Comparison of ENCODE assay signal across 21 cellular contexts in genomic region chr1:205074513-205074912, GRCh38. TPM values are rescaled to one million over a fixed set of nuclear protein-coding genes. Genes with fewer than 3 reads are reported as not detected.
A peak's percentile ranks its signal among the peaks of the same experiment; 100 is the strongest.
DNase-seq lines count a peak whose midpoint lies in the region; ATAC-seq and TF ChIP-seq lines count a peak whose summit lies in the region.
"Had no signal": no experiment of that assay in that cellular context is flagged by ENCODE, and none has a peak within 500 bp of the region (broad histone marks: within the 10 kb centered on the region; RNA-seq: fewer than 3 reads in every experiment).

No MANE protein-coding gene starts in this region.

- H3K4me1 Mint-ChIP-seq in MCF 10A (ENCODE audit: insufficient read depth, unreplicated experiment), result peaks cover 29% of the 10 kb centered on the region
- H3K4me1 Mint-ChIP-seq: CD8-positive, alpha-beta memory T cell had no signal

- CTCF ChIA-PET in MCF 10A (lab: Yijun Ruan, JAX), result interaction anchor here (0.8 to 10.7 kb wide), 12 partner anchors 9 to 267 kb away, joined by 3 to 182 read pairs (median 4); no protein-coding TSS in a partner anchor

- no peaks in the 10 kb centered on the region for H3K9me3 Mint-ChIP-seq in MCF 10A (ENCODE audit: unreplicated experiment)
- H3K9me3 Mint-ChIP-seq: CD8-positive, alpha-beta memory T cell had no signal

- BruUV-seq in MCF 10A (replicated peaks; lab: Mats Ljungman, UMichigan), result no TSS peak

- DNase-seq in MCF 10A (ENCODE audit: unreplicated experiment) (peak; percentile 54), breast epithelium (ENCODE audit: low spot score in 2 of 2) (no peak), astrocyte of the hippocampus (ENCODE audit: low read depth, low spot score) (peak; percentile 17), hepatic stellate cell (ENCODE audit: low spot score) (peak; percentile 19), hypothalamus (lab: John Stamatoyannopoulos, UW) (no peak)
- no peak for DNase-seq in activated CD4-positive, CD25-positive, alpha-beta regulatory T cell treated with anti-CD3 and anti-CD28 coated beads, Interleukin-2, amount 50 U/mL, for 72 hours
- DNase-seq: C1 segment of cervical spinal cord; CD8-positive, alpha-beta memory T cell; DMS79; GM23248; HCEC 1CT; NCI-H1105; NCI-H2081 treated with DMSO at 0.1 percent for 48 hours; NCI-H748 treated with DMSO at 0.1 percent for 48 hours; Right ventricle myocardium superior had no signal

- H3K9me3 ChIP-seq in breast epithelium, result no peaks in the 10 kb centered on the region
- H3K9me3 ChIP-seq: A549 had no signal

- no peaks in the 10 kb centered on the region for H3K36me3 Mint-ChIP-seq in MCF 10A (ENCODE audit: insufficient read depth, unreplicated experiment)
- H3K36me3 Mint-ChIP-seq: CD8-positive, alpha-beta memory T cell had no signal

- H3K4me3 Mint-ChIP-seq in MCF 10A (ENCODE audit: unreplicated experiment), result no peak overlapping the region
- H3K4me3 Mint-ChIP-seq: CD8-positive, alpha-beta memory T cell had no signal

- no peak for TF ChIP-seq POLR2A in breast epithelium (IDR thresholded peaks at IDR 0.05)

- peak overlapping the region; percentile 95 for H3K27ac Mint-ChIP-seq in MCF 10A (ENCODE audit: low read depth, unreplicated experiment)

- H3K4me3 ChIP-seq in breast epithelium, result no peak overlapping the region
- H3K4me3 ChIP-seq: A549, GM23248, K562 had no signal

- POLR2A ChIA-PET in MCF 10A (lab: Yijun Ruan, JAX), result interaction anchor here (0.6 to 6.9 kb wide), 9 partner anchors 16 to 981 kb away, joined by 3 to 53 read pairs (median 3); partner anchors contain the start of gene RBBP5

- ATAC-seq in GM19452 (IDR thresholded peaks at IDR 0.05; ENCODE audit: unreplicated experiment), result no peak
- ATAC-seq in GM19324 (IDR thresholded peaks at IDR 0.05; ENCODE audit: low FRiP score, unreplicated experiment), result no peak
- ATAC-seq: A549, K562 had no signal

- no peak overlapping the region for H3K27ac ChIP-seq in breast epithelium
- H3K27ac ChIP-seq: A549, GM23248 had no signal

- intact Hi-C loops in MCF 10A (cut with micrococcal nuclease), result loop anchor here (5.0 kb wide), 1 partner anchor 48 kb away; the partner anchor contains the start of gene RBBP5
- intact Hi-C loops in breast epithelium (cut with DNase I; ENCODE audit: low total_unique reads), result no loop called here

- TF ChIP-seq CTCF in MCF 10A (IDR thresholded peaks at IDR 0.05; ENCODE audit: unreplicated experiment) (no peak), breast epithelium (IDR thresholded peaks at IDR 0.05) (no peak)

- H3K4me1 ChIP-seq in breast epithelium, result no peaks in the 10 kb centered on the region
- H3K4me1 ChIP-seq: A549 had no signal

- H3K36me3 ChIP-seq in breast epithelium, result no peaks in the 10 kb centered on the region

- no peaks in the 10 kb centered on the region for H3K27me3 ChIP-seq in breast epithelium

- H3K27me3 Mint-ChIP-seq in MCF 10A (ENCODE audit: insufficient read depth, unreplicated experiment), result no peaks in the 10 kb centered on the region

RNA-seq across cellular contexts. Expression of gene TMEM81, which starts 9.7 kb away (rescaled TPM):
- 4.2 and 4.8 TPM in 2 replicates for total RNA-seq in MCF 10A (2022)
- 1 to 10 TPM; 2.5 to 3.2 (median 2.6) TPM for total RNA-seq in breast epithelium

RNA-seq across cellular contexts. Expression of gene CNTN2, which starts 31.5 kb away (rescaled TPM):
- total RNA-seq in MCF 10A (2022) (0.05 TPM in 1 of 2 replicates, not detected in the other), breast epithelium (not detected)
- total RNA-seq: CD8-positive, alpha-beta memory T cell; GM23248; K562; NCI-H460; OCI-LY7 had no signal

RNA-seq across cellular contexts. Expression of gene RBBP5, which starts 47.3 kb away (rescaled TPM):
- total RNA-seq in MCF 10A (2022) (24.8 and 30.4 TPM in 2 replicates), breast epithelium (10 to 100 TPM; 15.7 to 25.5 (median 15.8) TPM)

Comparison
In these comparisons a context has a peak if more than half of its experiments do, and no peak if none do; other contexts are left out.
1. DNase-seq: peak in MCF 10A (single experiment), astrocyte of the hippocampus (single experiment) and hepatic stellate cell (single experiment); none in breast epithelium (0 of 2), hypothalamus (0 of 51) and activated CD4-positive, CD25-positive, alpha-beta regulatory T cell treated with anti-CD3 and anti-CD28 coated beads, Interleukin-2, amount 50 U/mL, for 72 hours (single experiment).